ENCODE assay signal across 26 cellular contexts in genomic region chr6:53029761-53030160, GRCh38.
"Had no signal": no experiment of that assay in that cellular context is flagged by ENCODE, and none has a peak within 500 bp of the region (broad histone marks: within the 10 kb centered on the region; RNA-seq: fewer than 3 reads in every experiment).

No MANE protein-coding gene starts in this region.

- H3K9me3 ChIP-seq: gastroesophageal sphincter, heart left ventricle, right lobe of liver, testis, transverse colon had no signal

- H3K4me1 Mint-ChIP-seq: activated CD4-positive, alpha-beta T cell treated with anti-CD3 and anti-CD28 coated beads, Interleukin-2, amount 10 ng/mL, durations not matched to agents 7 days and 5 days; immature natural killer cell had no signal

- ATAC-seq: gastroesophageal sphincter, heart left ventricle, left colon, right lobe of liver had no signal

- H3K27me3 Mint-ChIP-seq: activated CD4-positive, alpha-beta memory T cell treated with anti-CD3 and anti-CD28 coated beads, Interleukin-2, amount 10 ng/mL, durations not matched to agents 7 days and 5 days; activated CD4-positive, alpha-beta T cell treated with anti-CD3 and anti-CD28 coated beads, Interleukin-2, amount 10 ng/mL, durations not matched to agents 7 days and 5 days; activated naive CD8-positive, alpha-beta T cell had no signal

- H3K27ac ChIP-seq: gastroesophageal sphincter, heart left ventricle, right lobe of liver, testis, transverse colon, VCaP had no signal

- H3K9me3 Mint-ChIP-seq: activated CD4-positive, alpha-beta memory T cell treated with anti-CD3 and anti-CD28 coated beads, Interleukin-2, amount 10 ng/mL, durations not matched to agents 7 days and 5 days; activated CD4-positive, alpha-beta T cell treated with anti-CD3 and anti-CD28 coated beads, Interleukin-2, amount 10 ng/mL, durations not matched to agents 7 days and 5 days; immature natural killer cell; nephron; T-helper 1 cell treated with Interleukin-12 subunit alpha and Interleukin-12 subunit beta and Interleukin-4 antibody, amounts not matched to agents 30 μg/mL and 1 μg/mL, for 36 hours had no signal

- H3K4me3 ChIP-seq: gastroesophageal sphincter, heart left ventricle, right lobe of liver, testis, transverse colon had no signal

- H3K4me3 Mint-ChIP-seq: activated CD4-positive, alpha-beta memory T cell treated with anti-CD3 and anti-CD28 coated beads, Interleukin-2, amount 10 ng/mL, durations not matched to agents 7 days and 5 days; activated CD4-positive, alpha-beta T cell treated with anti-CD3 and anti-CD28 coated beads, Interleukin-2, amount 10 ng/mL, durations not matched to agents 7 days and 5 days; activated naive CD8-positive, alpha-beta T cell; immature natural killer cell; nephron; T-helper 1 cell treated with Interleukin-12 subunit alpha and Interleukin-12 subunit beta and Interleukin-4 antibody, amounts not matched to agents 30 μg/mL and 1 μg/mL, for 36 hours had no signal

- DNase-seq: activated CD4-positive, alpha-beta memory T cell treated with anti-CD3 and anti-CD28 coated beads, Interleukin-2, amount 10 ng/mL, durations not matched to agents 7 days and 5 days; activated CD4-positive, alpha-beta T cell treated with anti-CD3 and anti-CD28 coated beads for 1 hour; activated CD4-positive, alpha-beta T cell treated with anti-CD3 and anti-CD28 coated beads, Interleukin-2, amount 10 ng/mL, durations not matched to agents 7 days and 5 days; activated CD8-positive, alpha-beta memory T cell treated with anti-CD3 and anti-CD28 coated beads, Interleukin-2, amount 50 U/mL, for 48 hours; activated effector memory CD4-positive, alpha-beta T cell treated with Interleukin-2 at 50 U/mL for 16 hours; activated naive CD4-positive, alpha-beta T cell treated with Interleukin-2 at 50 U/mL for 16 hours; activated T-cell treated with anti-CD3 and anti-CD28 coated beads, Interleukin-2, amount 50 U/mL, for 48 hours; amniotic stem cell; central memory CD4-positive, alpha-beta T cell; heart left ventricle; hypothalamus; immature natural killer cell; kidney; left colon; posterior cingulate gyrus; right lobe of liver; stimulated activated CD4-positive, alpha-beta T cell treated with anti-CD3 and anti-CD28 coated beads, Interleukin-2, amount 100 ng/mL, for 48 hours; stimulated activated naive CD4-positive, alpha-beta T cell treated with Interleukin-2 at 50 U/mL for 16 hours; T-helper 9 cell; testis; transverse colon had no signal

- H3K27me3 ChIP-seq: gastroesophageal sphincter, heart left ventricle, right lobe of liver, testis, transverse colon had no signal

- H3K27ac Mint-ChIP-seq: activated CD4-positive, alpha-beta memory T cell treated with anti-CD3 and anti-CD28 coated beads, Interleukin-2, amount 10 ng/mL, durations not matched to agents 7 days and 5 days; activated CD4-positive, alpha-beta T cell treated with anti-CD3 and anti-CD28 coated beads, Interleukin-2, amount 10 ng/mL, durations not matched to agents 7 days and 5 days; activated naive CD8-positive, alpha-beta T cell; immature natural killer cell; nephron; T-helper 1 cell treated with Interleukin-12 subunit alpha and Interleukin-12 subunit beta and Interleukin-4 antibody, amounts not matched to agents 30 μg/mL and 1 μg/mL, for 36 hours had no signal

- H3K4me1 ChIP-seq: right lobe of liver, testis had no signal
